Comparison of ENCODE assay signal across 22 cellular contexts in the genomic region with DNA sequence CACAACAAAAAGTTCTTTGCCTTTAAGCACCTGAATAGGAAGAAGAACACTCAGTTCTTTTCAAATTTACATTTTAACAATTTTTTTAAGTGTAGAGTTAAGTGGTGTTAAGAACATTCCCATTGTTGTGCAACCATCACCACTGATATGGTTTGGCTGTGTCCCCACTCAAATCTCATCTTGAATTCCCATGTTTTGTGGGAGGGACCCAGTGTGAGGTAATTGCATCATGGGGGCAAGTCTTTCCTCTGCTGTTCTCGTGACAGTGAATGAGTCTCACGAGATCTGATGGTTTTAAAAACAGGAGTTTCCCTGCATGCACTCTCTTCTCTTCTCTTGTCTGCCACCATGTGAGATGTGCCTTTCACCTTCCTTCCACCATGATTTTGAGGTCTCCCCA.
"Had no signal": no experiment of that assay in that cellular context is flagged by ENCODE, and none has a peak within 500 bp of the region (broad histone marks: within the 10 kb centered on the region; RNA-seq: fewer than 3 reads in every experiment).

No MANE protein-coding gene starts in this region.

- H3K27ac ChIP-seq: breast epithelium, hepatocyte, sigmoid colon, testis, vagina had no signal

- H3K79me2 ChIP-seq: hepatocyte had no signal

- H3K4me2 ChIP-seq: hepatocyte had no signal

- H3K36me3 ChIP-seq: breast epithelium, sigmoid colon, vagina had no signal

- H2AFZ ChIP-seq: hepatocyte had no signal

- H3K4me3 ChIP-seq: breast epithelium, hepatocyte, sigmoid colon, smooth muscle cell, testis, vagina had no signal

- H3K27me3 ChIP-seq: breast epithelium, hepatocyte, sigmoid colon, testis, vagina had no signal

- H3K4me1 ChIP-seq: breast epithelium, testis, vagina had no signal

- H3K9me3 ChIP-seq: breast epithelium, sigmoid colon, testis, vagina had no signal

- DNase-seq: activated B cell treated with CpG ODN at 0.5 μM for 24 hours; activated CD4-positive, alpha-beta T cell treated with anti-CD3 and anti-CD28 coated beads for 36 hours; activated CD4-positive, alpha-beta T cell treated with anti-CD3 and anti-CD28 coated beads, Interleukin-2, amount 50 U/mL, for 4 hours; activated CD8-positive, alpha-beta memory T cell treated with anti-CD3 and anti-CD28 coated beads for 24 hours; activated CD8-positive, alpha-beta memory T cell treated with anti-CD3 and anti-CD28 coated beads, Interleukin-2, amount 50 U/mL, for 4 hours; activated naive CD4-positive, alpha-beta T cell; activated T-cell treated with anti-CD3 and anti-CD28 coated beads, Interleukin-2, amount 50 U/mL, for 24 hours; cerebellar nuclear complex; effector CD8-positive, alpha-beta T cell; foreskin fibroblast; occipital lobe; sigmoid colon; stimulated activated CD4-positive, alpha-beta T cell treated with anti-CD3 and anti-CD28 coated beads, Interleukin-15, amount 100 ng/mL, for 24 hours; SW 1271; T-helper 17 cell; testis had no signal

- ATAC-seq: activated CD4-positive, alpha-beta T cell treated with anti-CD3 and anti-CD28 coated beads for 36 hours; esophagus mucosa; stimulated activated memory B cell treated with anti-CD40 and anti-IgM and Interleukin-4, amounts not matched to agents 10 μg/mL and 1 μg/mL and 100 μg/mL, for 72 hours; T-helper 17 cell had no signal
